In the genomic region with DNA sequence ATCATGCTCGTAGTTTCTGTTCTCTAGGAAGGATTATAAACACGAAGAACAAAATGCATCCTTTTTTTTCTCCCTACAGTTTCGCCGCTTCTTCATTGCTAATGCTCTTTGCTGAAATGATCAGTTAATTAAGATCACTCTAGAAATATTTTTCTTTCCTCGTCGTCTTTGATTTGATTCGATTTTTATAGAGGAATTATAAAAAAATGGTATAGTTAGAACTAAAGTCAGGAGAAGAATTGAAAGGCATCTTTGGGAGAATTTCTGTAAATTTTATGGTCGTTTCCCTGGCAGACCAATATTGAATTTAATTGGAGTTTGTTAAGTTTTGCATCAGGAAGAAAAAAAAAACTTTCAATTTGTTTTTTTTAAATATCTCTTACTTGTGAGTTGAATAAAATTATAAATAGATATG, we compare ENCODE assay signal across 1 cellular context.
TF ChIP-seq lines count a peak whose summit lies in the region.

No MANE protein-coding gene starts in this region.

TF ChIP-seq in H1, 55 proteins besides CTCF, POLR2A, EP300 and RAD21:
- TF ChIP-seq CTBP2 (IDR thresholded peaks at IDR 0.05; ENCODE audit: borderline replicate concordance, insufficient read depth, insufficient read length, low read length), result no peak
- TF ChIP-seq GTF2F1 (IDR thresholded peaks at IDR 0.05; ENCODE audit: borderline replicate concordance, low read depth, low read length), result no peak
- no peak for TF ChIP-seq CHD1 (IDR thresholded peaks at IDR 0.05; ENCODE audit: low read depth, low read length)
- no peak for TF ChIP-seq KDM1A (IDR thresholded peaks at IDR 0.05; ENCODE audit: borderline replicate concordance, low read length)
- TF ChIP-seq CBX8 (IDR thresholded peaks at IDR 0.05; ENCODE audit: borderline replicate concordance, low read depth, low read length), result peak; percentile 64; the same call in 1 of the 2 replicates
- TF ChIP-seq TBP (IDR thresholded peaks at IDR 0.05; ENCODE audit: low read depth, low read length), result no peak
- TF ChIP-seq SIX5 (IDR thresholded peaks at IDR 0.05; ENCODE audit: low read depth, low read length), result no peak
- TF ChIP-seq SIN3A (conservative IDR thresholded peaks at IDR 0.05 in 1 of 2, IDR thresholded peaks at IDR 0.05 in 1 of 2; ENCODE audit: low read depth in 1 of 2, low read length in 2 of 2), result 0 out of 4 replicates have a peak, but pooled peaks of 1 of the 2 experiments have one; percentile 0
TF ChIP-seq in H1: peak in this region for 2.
